8 cellular contexts compared by ENCODE assay signal in the genomic region with DNA sequence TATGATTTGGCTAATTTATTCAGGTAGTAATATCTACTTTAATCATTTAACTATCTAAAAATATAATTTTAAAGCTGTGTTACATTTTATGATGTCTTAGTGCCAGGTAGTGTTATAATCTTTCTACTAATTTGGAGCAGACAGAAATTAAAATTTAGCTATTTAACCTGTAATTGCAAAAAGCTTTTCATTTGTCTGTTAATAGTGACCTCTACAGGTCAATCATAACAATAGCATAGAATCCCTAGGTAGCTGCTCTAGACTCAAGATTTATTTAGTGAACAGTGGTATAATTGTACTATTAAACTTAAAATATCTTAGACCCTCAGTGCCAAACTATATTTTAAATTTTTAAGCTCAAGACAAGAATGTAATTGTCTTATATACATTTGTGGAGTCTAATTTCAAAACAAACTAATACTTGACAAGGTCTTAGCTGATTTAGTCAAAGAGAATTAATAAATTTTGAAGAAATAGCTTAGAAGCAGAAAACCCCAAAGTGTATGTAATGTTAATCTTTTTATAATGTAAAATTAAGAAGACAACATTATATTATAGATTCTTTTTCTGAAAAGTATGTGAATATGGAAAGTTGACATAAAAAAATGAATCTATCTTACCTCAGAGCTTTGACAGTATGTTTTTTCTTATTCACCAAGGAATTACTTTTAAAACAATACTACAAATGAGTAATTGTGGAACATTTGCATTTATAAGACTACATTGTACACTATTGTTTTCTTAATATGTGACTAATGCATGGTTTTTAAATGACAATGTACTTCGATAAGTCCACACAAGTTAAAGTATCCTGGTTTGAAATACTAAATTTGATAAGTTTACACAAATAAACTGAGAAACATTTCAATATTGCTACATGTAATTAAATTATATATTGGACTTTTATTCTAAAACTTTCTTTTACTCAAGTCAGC.
DNase-seq lines count a peak whose midpoint lies in the region; ATAC-seq and TF ChIP-seq lines count a peak whose summit lies in the region.

No MANE protein-coding gene starts in this region.

- ATAC-seq in HG03066 (IDR thresholded peaks at IDR 0.05; ENCODE audit: low read depth, unreplicated experiment) (peak; percentile 58), RWPE2 (ENCODE audit: low read depth) (no peak), sciatic nerve (no peak)
- ATAC-seq in naive thymus-derived CD4-positive, alpha-beta T cell = no peak

- H3K4me3 ChIP-seq in RWPE2 (ENCODE audit: severe bottlenecking) = no peak overlapping the region
- H3K4me3 ChIP-seq in naive thymus-derived CD4-positive, alpha-beta T cell (ENCODE audit: low read length) = no peak overlapping the region

- no peaks in the 10 kb centered on the region for H3K9me3 Mint-ChIP-seq in naive thymus-derived CD4-positive, alpha-beta T cell

- no peak overlapping the region for H3K27ac Mint-ChIP-seq in naive thymus-derived CD4-positive, alpha-beta T cell

- H3K27me3 Mint-ChIP-seq in naive thymus-derived CD4-positive, alpha-beta T cell = peaks cover 0 to 6% (median 3%) of the 10 kb centered on the region in 5 donors

- H3K4me1 Mint-ChIP-seq in naive thymus-derived CD4-positive, alpha-beta T cell = no peaks in the 10 kb centered on the region

- H3K9me3 ChIP-seq in RWPE2 (ENCODE audit: severe bottlenecking) = no peaks in the 10 kb centered on the region
- no peaks in the 10 kb centered on the region for H3K9me3 ChIP-seq in naive thymus-derived CD4-positive, alpha-beta T cell (ENCODE audit: control insufficient read depth in 2 of 3, low read length in 3 of 3)

- H3K4me3 Mint-ChIP-seq in naive thymus-derived CD4-positive, alpha-beta T cell = no peak overlapping the region

- H3K36me3 Mint-ChIP-seq in naive thymus-derived CD4-positive, alpha-beta T cell = no peaks in the 10 kb centered on the region

- CTCF ChIA-PET in naive thymus-derived CD4-positive, alpha-beta T cell (lab: Charles Lee) = interaction anchor here (0.7 to 1.1 kb wide), 6 partner anchors 8 to 1955 kb away, joined by 3 to 6 read pairs (median 3); no protein-coding TSS in a partner anchor

- POLR2A ChIA-PET in naive thymus-derived CD4-positive, alpha-beta T cell (lab: Charles Lee) = interaction anchor here (0.6 kb wide), 1 partner anchor 1003 kb away, joined by 3 read pairs; no protein-coding TSS in a partner anchor

- intact Hi-C loops in naive thymus-derived CD4-positive, alpha-beta T cell (cut with micrococcal nuclease) = loop anchor here (1.0 to 5.0 kb wide), 5 partner anchors 354 to 1954 kb away; partner anchors contain the start of gene COL11A1 (in 1 of the 2)
- intact Hi-C loops in sciatic nerve (cut with DNase I) = no loop called here

- H3K27me3 ChIP-seq in RWPE2 (ENCODE audit: insufficient read depth, poor library complexity, severe bottlenecking) = peaks cover 3% of the 10 kb centered on the region
- H3K27me3 ChIP-seq in naive thymus-derived CD4-positive, alpha-beta T cell (ENCODE audit: control insufficient read depth in 2 of 2, insufficient read depth in 2 of 2, low read length in 2 of 2) = no peaks in the 10 kb centered on the region

- peak; percentile 77 for TF ChIP-seq CTCF in RWPE2 (IDR thresholded peaks at IDR 0.05; ENCODE audit: poor library complexity, severe bottlenecking)

- no peaks in the 10 kb centered on the region for H3K4me1 ChIP-seq in RWPE2 (ENCODE audit: insufficient read depth, poor library complexity, severe bottlenecking)
- no peaks in the 10 kb centered on the region for H3K4me1 ChIP-seq in naive thymus-derived CD4-positive, alpha-beta T cell (ENCODE audit: control insufficient read depth in 2 of 2, insufficient read depth in 2 of 2, low read length in 2 of 2)

- H3K36me3 ChIP-seq in RWPE2 (ENCODE audit: low read depth) = no peaks in the 10 kb centered on the region
- H3K36me3 ChIP-seq in naive thymus-derived CD4-positive, alpha-beta T cell (ENCODE audit: control insufficient read depth in 2 of 3, insufficient read depth in 3 of 3, low read length in 3 of 3) = no peaks in the 10 kb centered on the region

- no peak overlapping the region for H3K27ac ChIP-seq in RWPE2 (ENCODE audit: poor library complexity, severe bottlenecking)
- H3K27ac ChIP-seq in naive thymus-derived CD4-positive, alpha-beta T cell (ENCODE audit: low read depth, low read length) = no peak overlapping the region

- DNase-seq in NCI-H510A treated with DMSO at 0.1 percent for 48 hours (lab: John Stamatoyannopoulos, UW) (peak; percentile 44), NCI-H510A (lab: John Stamatoyannopoulos, UW) (no peak), RWPE2 (ENCODE audit: low spot score) (no peak), globus pallidus (ENCODE audit: low spot score) (peak; percentile 7), GM19238 (ENCODE audit: insufficient read length, low spot score) (no peak), sciatic nerve (ENCODE audit: low spot score) (no peak)
- no peak for DNase-seq in naive thymus-derived CD4-positive, alpha-beta T cell

Comparison
In these comparisons a context has a peak if more than half of its experiments do, and no peak if none do; other contexts are left out.
1. DNase-seq: peak in NCI-H510A treated with DMSO at 0.1 percent for 48 hours (single experiment) and globus pallidus (single experiment); none in NCI-H510A (single experiment), RWPE2 (single experiment), GM19238 (single experiment), naive thymus-derived CD4-positive, alpha-beta T cell (0 of 9) and sciatic nerve (single experiment).